8 cellular contexts compared by ENCODE assay signal in genomic region chr17:48892940-48893645, GRCh38. TPM values are rescaled to one million over a fixed set of nuclear protein-coding genes. Genes with fewer than 3 reads are reported as not detected.
DNase-seq lines count a peak whose midpoint lies in the region; ATAC-seq and TF ChIP-seq lines count a peak whose summit lies in the region.

No MANE protein-coding gene starts in this region.

- no peak for ATAC-seq in upper lobe of right lung

- H3K4me3 ChIP-seq in AG04450 (ENCODE audit: low read depth, low read length) (peak overlapping the region; percentile 99), HFF-Myc (replicated peaks; ENCODE audit: low read depth, low read length) (peak overlapping the region; percentile 76), ascending aorta (peak overlapping the region; percentile 73 to 96), lower leg skin (ENCODE audit: low read depth, poor library complexity, severe bottlenecking) (peak overlapping the region; percentile 58), upper lobe of right lung (peak overlapping the region; percentile 81)

- TF ChIP-seq CTCF in AG04450 (IDR thresholded peaks at IDR 0.05; ENCODE audit: low read depth, low read length): no peak
- no peak for TF ChIP-seq CTCF in HFF-Myc (IDR thresholded peaks at IDR 0.05; ENCODE audit: low read depth, low read length, missing control alignments)
- no peak for TF ChIP-seq CTCF in ascending aorta (IDR thresholded peaks at IDR 0.05)
- TF ChIP-seq CTCF in lower leg skin (IDR thresholded peaks at IDR 0.05): no peak
- no peak for TF ChIP-seq CTCF in upper lobe of right lung (IDR thresholded peaks at IDR 0.05)

- DNase-seq in AG04450 (ENCODE audit: low read depth, low spot score): no peak
- no peak for DNase-seq in HFF-Myc (ENCODE audit: extremely low read depth, low read depth)
- DNase-seq in ascending aorta (ENCODE audit: low spot score in 2 of 2): no peak
- no peak for DNase-seq in lower leg skin (ENCODE audit: low spot score in 2 of 2)
- no peak for DNase-seq in upper lobe of right lung
- DNase-seq in NCI-H2196 treated with DMSO at 0.1 percent for 48 hours (lab: John Stamatoyannopoulos, UW; ENCODE audit: unreplicated experiment): no peak
- no peak for DNase-seq in activated CD4-positive, alpha-beta T cell treated with anti-CD3 and anti-CD28 coated beads, Interleukin-2, amount 50 U/mL, for 48 hours
- DNase-seq in HT-29 (ENCODE audit: low spot score): no peak

- 1 to 2% methylated on average over 24 of the region's 24 CpGs for WGBS in lower leg skin, 2 donors

- TF ChIP-seq POLR2A in lower leg skin (IDR thresholded peaks at IDR 0.05): no peak

- no peaks in the 10 kb centered on the region for H3K27me3 ChIP-seq in AG04450 (ENCODE audit: control insufficient read depth, insufficient read depth, low read length)
- no peaks in the 10 kb centered on the region for H3K27me3 ChIP-seq in ascending aorta
- no peaks in the 10 kb centered on the region for H3K27me3 ChIP-seq in upper lobe of right lung

- intact Hi-C loops in ascending aorta (cut with DNase I) (loop anchor here (1.0 to 10.0 kb wide), 6 partner anchors 15 to 1198 kb away; partner anchors contain the start of genes CALCOCO2, CDK5RAP3, SNF8 and TBKBP1), lower leg skin (cut with DNase I; ENCODE audit: low total_unique reads) (no loop called here), upper lobe of right lung (cut with DNase I) (no loop called here)

- H3K9me3 ChIP-seq in AG04450 (ENCODE audit: control insufficient read depth, insufficient read depth, low read length) (no peaks in the 10 kb centered on the region; the same call in 1 of the 2 replicates), ascending aorta (no peaks in the 10 kb centered on the region), upper lobe of right lung (no peaks in the 10 kb centered on the region)

- POLR2A ChIA-PET in AG04450 (lab: Yijun Ruan, JAX): interaction anchor here (0.5 to 2.4 kb wide), 12 partner anchors 10 to 844 kb away, joined by 3 to 12 read pairs (median 4); partner anchors contain the start of genes SNF8 and UBE2Z

- H3K4me1 ChIP-seq in ascending aorta (peaks cover 7 to 8% of the 10 kb centered on the region in 2 donors), upper lobe of right lung (peaks cover 7% of the 10 kb centered on the region)

- CTCF ChIA-PET in AG04450 (lab: Charles Lee): interaction anchor here (0.7 to 2.4 kb wide), 4 partner anchors 8 to 280 kb away, joined by 3 to 18 read pairs (median 8); no protein-coding TSS in a partner anchor

- H3K27ac ChIP-seq in AG04450 (ENCODE audit: low read depth, low read length) (peak overlapping the region; percentile 57), ascending aorta (peak overlapping the region; percentile 46 to 72), upper lobe of right lung (peak overlapping the region; percentile 76)

- H3K36me3 ChIP-seq in ascending aorta (peaks cover 7 to 24% of the 10 kb centered on the region in 2 donors), upper lobe of right lung (peaks cover 23% of the 10 kb centered on the region)

RNA-seq across cellular contexts. Expression of gene ATP5MC1, which starts 0.5 kb away (rescaled TPM):
- polyA plus RNA-seq in AG04450 (2011; rRNA removed): 92.5 and 135 TPM in 2 replicates
- 57.1 and 60.4 TPM in 2 replicates for polyA minus RNA-seq in AG04450 (2011; rRNA and poly(A)+ RNA removed)
- total RNA-seq in ascending aorta: 173 TPM
- 10 to 100 TPM; 58.0 to 94.2 (median 75.3) TPM for total RNA-seq in lower leg skin
- 39.8 TPM for total RNA-seq in upper lobe of right lung
- 179 and 187 TPM in 2 replicates for total RNA-seq in HT-29 (2014; rRNA removed; shearing (Covaris generic))

RNA-seq across cellular contexts. Expression of gene UBE2Z, which starts 15.1 kb away (rescaled TPM):
- 176 and 178 TPM in 2 replicates for polyA plus RNA-seq in AG04450 (2011; rRNA removed)
- polyA minus RNA-seq in AG04450 (2011; rRNA and poly(A)+ RNA removed): 138 and 142 TPM in 2 replicates
- total RNA-seq in ascending aorta (68.8 TPM), lower leg skin (10 to 100 TPM; 60.0 to 66.7 (median 64.9) TPM), upper lobe of right lung (61.3 TPM)
- total RNA-seq in HT-29 (2014; rRNA removed; shearing (Covaris generic)): 73.9 and 75.5 TPM in 2 replicates

RNA-seq across cellular contexts. Expression of gene SNF8, which starts 51.5 kb away (rescaled TPM):
- 116 and 119 TPM in 2 replicates for polyA plus RNA-seq in AG04450 (2011; rRNA removed)
- 104 and 105 TPM in 2 replicates for polyA minus RNA-seq in AG04450 (2011; rRNA and poly(A)+ RNA removed)
- total RNA-seq in ascending aorta: 36.5 TPM
- total RNA-seq in lower leg skin: 10 to 100 TPM; 45.5 to 88.7 (median 80.3) TPM
- total RNA-seq in upper lobe of right lung: 78.0 TPM
- 93.9 and 141 TPM in 2 replicates for total RNA-seq in HT-29 (2014; rRNA removed; shearing (Covaris generic))
